ENCODE assay signal across 1 cellular context in the genomic region with DNA sequence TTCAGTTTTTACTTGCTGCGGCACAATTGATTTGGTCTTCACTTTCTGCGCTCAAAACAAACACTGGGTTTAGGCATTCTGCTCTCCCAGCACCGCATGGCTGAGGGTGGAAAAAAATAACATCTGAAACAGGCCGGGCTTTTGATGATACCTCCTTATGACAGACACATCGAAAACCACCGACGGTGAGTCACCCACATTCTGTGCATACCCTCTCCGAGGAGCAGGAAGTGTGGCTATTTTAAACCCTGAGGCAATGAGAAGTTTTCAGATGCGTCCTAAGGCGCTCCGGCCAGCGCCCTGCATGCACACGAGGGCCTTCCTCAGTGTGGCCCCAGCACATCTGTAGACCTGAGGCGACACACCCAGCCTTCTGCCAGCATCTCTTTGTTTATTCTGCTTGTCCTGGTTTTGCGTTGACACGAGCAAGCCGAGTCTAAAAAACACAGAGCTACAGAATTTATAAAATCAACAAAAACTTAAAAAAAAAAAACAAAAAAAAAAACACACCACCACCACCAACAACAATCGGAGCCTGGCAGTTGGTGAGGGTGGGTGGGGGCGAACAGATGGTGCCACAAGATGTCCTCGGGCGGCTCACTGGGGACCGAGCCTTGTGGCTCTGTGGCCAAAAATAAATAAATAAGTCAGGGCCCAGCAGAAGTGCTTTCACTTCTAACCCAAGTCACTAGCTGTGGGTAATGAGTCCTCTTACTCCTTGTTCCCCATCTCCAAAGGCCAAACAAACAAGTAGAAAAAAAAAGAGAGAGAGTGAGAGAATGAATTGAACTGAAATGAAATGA.
A peak's percentile ranks its signal among the peaks of the same experiment; 100 is the strongest.
TF ChIP-seq lines count a peak whose summit lies in the region.

No MANE protein-coding gene starts in this region.

TF ChIP-seq in K562, 482 proteins besides CTCF, POLR2A, EP300 and RAD21 (continued from another document and continues in another):
- TF ChIP-seq SMARCE1 (IDR thresholded peaks at IDR 0.05) (peak; percentile 72), MBD2 (IDR thresholded peaks at IDR 0.05; ENCODE audit: borderline replicate concordance, low read depth) (peak; percentile 52; the same call in 1 of the 2 replicates), ZNF134 (CRISPR knock-in tag; conservative IDR thresholded peaks at IDR 0.05) (no peak), MEF2D (tag; conservative IDR thresholded peaks at IDR 0.05; ENCODE audit: low read depth) (peak; percentile 90), ZNF740 (CRISPR knock-in tag; IDR thresholded peaks at IDR 0.05) (peak; percentile 56; the same call in 1 of the 2 replicates), ZNF740 (tag; IDR thresholded peaks at IDR 0.05) (no peak), PCBP1 (IDR thresholded peaks at IDR 0.05; ENCODE audit: low read depth, low read length, poor library complexity, severe bottlenecking) (no peak), CREB1 (IDR thresholded peaks at IDR 0.05) (no peak), CREB1 (CRISPR knock-in tag; IDR thresholded peaks at IDR 0.05) (no peak), LEF1 (IDR thresholded peaks at IDR 0.05) (no peak), EGR1 (conservative IDR thresholded peaks at IDR 0.05) (no peak), BMI1 (IDR thresholded peaks at IDR 0.05; ENCODE audit: low read length) (no peak), PRMT5 (CRISPR knock-in tag; IDR thresholded peaks at IDR 0.05) (no peak), KDM4B (IDR thresholded peaks at IDR 0.05; ENCODE audit: borderline replicate concordance in 2 of 2, low read depth in 1 of 2) (0 out of 4 replicates have a peak, but pooled peaks of 1 of the 2 experiments have one; percentile 47), E2F5 (CRISPR knock-in tag; IDR thresholded peaks at IDR 0.05) (0 out of 2 replicates have a peak, but pooled peaks have one; percentile 65), ZBTB11 (CRISPR knock-in tag; IDR thresholded peaks at IDR 0.05) (peak in 1 of 3 experiments; percentile 32; a peak in 1 of 6 replicates), ZKSCAN1 (IDR thresholded peaks at IDR 0.05; ENCODE audit: low read depth, low read length) (no peak), CSDE1 (IDR thresholded peaks at IDR 0.05) (no peak), ZKSCAN8 (CRISPR knock-in tag; IDR thresholded peaks at IDR 0.05) (0 out of 2 replicates have a peak, but pooled peaks have one; percentile 46), MTA3 (IDR thresholded peaks at IDR 0.05; ENCODE audit: borderline replicate concordance) (no peak), TBP (optimal IDR thresholded peaks at IDR 0.05; ENCODE audit: low read depth, low read length) (no peak), CXXC5 (CRISPR knock-in tag; IDR thresholded peaks at IDR 0.05) (peak; percentile 60), ZNF311 (CRISPR knock-in tag; IDR thresholded peaks at IDR 0.05) (peak; percentile 18; the same call in 1 of the 2 replicates), MCM2 (IDR thresholded peaks at IDR 0.05; ENCODE audit: low read depth) (no peak), ZC3H4 (CRISPR knock-in tag; IDR thresholded peaks at IDR 0.05; ENCODE audit: borderline replicate concordance) (no peak), GTF2F1 (IDR thresholded peaks at IDR 0.05; ENCODE audit: low read depth, low read length) (no peak), HMBOX1 (IDR thresholded peaks at IDR 0.05) (no peak), ZNF695 (CRISPR knock-in tag; IDR thresholded peaks at IDR 0.05) (no peak), SPI1 (IDR thresholded peaks at IDR 0.05; ENCODE audit: borderline replicate concordance, low read depth, low read length) (peak; percentile 26; the same call in 1 of the 2 replicates), ERF (CRISPR knock-in tag; IDR thresholded peaks at IDR 0.05) (peak; percentile 49; the same call in 1 of the 2 replicates), BCL6 (CRISPR knock-in tag; IDR thresholded peaks at IDR 0.05) (0 out of 2 replicates have a peak, but pooled peaks have one; percentile 76), ZNF75A (CRISPR knock-in tag; IDR thresholded peaks at IDR 0.05) (no peak), ELF4 (CRISPR knock-in tag; IDR thresholded peaks at IDR 0.05) (peak; percentile 35; the same call in 1 of the 2 replicates), ZNF512 (tag; IDR thresholded peaks at IDR 0.05) (no peak), IRF9 (tag; IDR thresholded peaks at IDR 0.05) (no peak), EP400 (IDR thresholded peaks at IDR 0.05) (no peak; the same call in 1 of the 2 replicates)
- TF ChIP-seq, protein P1, sequence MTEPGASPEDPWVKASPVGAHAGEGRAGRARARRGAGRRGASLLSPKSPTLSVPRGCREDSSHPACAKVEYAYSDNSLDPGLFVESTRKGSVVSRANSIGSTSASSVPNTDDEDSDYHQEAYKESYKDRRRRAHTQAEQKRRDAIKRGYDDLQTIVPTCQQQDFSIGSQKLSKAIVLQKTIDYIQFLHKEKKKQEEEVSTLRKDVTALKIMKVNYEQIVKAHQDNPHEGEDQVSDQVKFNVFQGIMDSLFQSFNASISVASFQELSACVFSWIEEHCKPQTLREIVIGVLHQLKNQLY (CRISPR knock-in tag; conservative IDR thresholded peaks at IDR 0.05): no peak
- TF ChIP-seq, protein P2, sequence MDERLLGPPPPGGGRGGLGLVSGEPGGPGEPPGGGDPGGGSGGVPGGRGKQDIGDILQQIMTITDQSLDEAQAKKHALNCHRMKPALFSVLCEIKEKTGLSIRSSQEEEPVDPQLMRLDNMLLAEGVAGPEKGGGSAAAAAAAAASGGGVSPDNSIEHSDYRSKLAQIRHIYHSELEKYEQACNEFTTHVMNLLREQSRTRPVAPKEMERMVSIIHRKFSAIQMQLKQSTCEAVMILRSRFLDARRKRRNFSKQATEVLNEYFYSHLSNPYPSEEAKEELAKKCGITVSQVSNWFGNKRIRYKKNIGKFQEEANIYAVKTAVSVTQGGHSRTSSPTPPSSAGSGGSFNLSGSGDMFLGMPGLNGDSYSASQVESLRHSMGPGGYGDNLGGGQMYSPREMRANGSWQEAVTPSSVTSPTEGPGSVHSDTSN (CRISPR knock-in tag; IDR thresholded peaks at IDR 0.05; ENCODE audit: low read depth): no peak
- TF ChIP-seq, protein P2 (tag; conservative IDR thresholded peaks at IDR 0.05; ENCODE audit: low read depth): peak; percentile 26; the same call in 1 of the 2 replicates
